ENCODE assay signal across 13 cellular contexts in the genomic region with DNA sequence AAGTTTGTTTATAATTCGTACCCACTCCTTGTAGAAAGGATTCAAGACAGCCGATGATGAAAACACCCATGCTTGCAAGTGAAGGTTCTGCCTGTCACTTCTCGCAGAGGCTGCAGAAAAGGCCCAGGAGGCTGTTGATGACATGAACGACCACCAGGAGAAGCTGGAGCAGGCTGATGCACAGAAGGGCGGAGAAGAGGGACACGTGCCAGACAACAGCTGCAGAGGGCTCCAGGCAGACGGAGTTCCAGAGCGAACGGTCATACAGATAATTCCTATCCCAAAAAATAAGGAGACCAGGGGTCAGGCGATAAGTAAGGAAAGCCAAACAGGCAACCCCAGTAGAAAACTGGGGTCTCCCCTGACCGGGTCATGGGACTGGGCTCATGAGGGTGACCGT. TPM values are rescaled to one million over a fixed set of nuclear protein-coding genes. Genes with fewer than 3 reads are reported as not detected.
DNase-seq lines count a peak whose midpoint lies in the region; TF ChIP-seq lines count a peak whose summit lies in the region.
"Had no signal": no experiment of that assay in that cellular context is flagged by ENCODE, and none has a peak within 500 bp of the region (broad histone marks: within the 10 kb centered on the region; RNA-seq: fewer than 3 reads in every experiment).

No MANE protein-coding gene starts in this region.

- no peaks in the 10 kb centered on the region for H3K9me3 ChIP-seq in spleen
- H3K9me3 ChIP-seq: uterus had no signal

- no peak overlapping the region for H3K27ac ChIP-seq in spleen
- H3K27ac ChIP-seq: uterus had no signal

- 76 to 82% (median 78%) methylated on average over 12 of the region's 12 CpGs for WGBS in spleen, 5 donors

- no peaks in the 10 kb centered on the region for H3K27me3 ChIP-seq in spleen (replicated peaks in 1 of 7)
- H3K27me3 ChIP-seq: uterus had no signal

- H3K27ac Mint-ChIP-seq in chondrocyte (ENCODE audit: unreplicated experiment), result no peak overlapping the region
- H3K27ac Mint-ChIP-seq: activated naive CD4-positive, alpha-beta T cell treated with anti-CD3 and anti-CD28 coated beads for 36 hours had no signal

- peak; percentile 31 for TF ChIP-seq CTCF in chondrocyte (IDR thresholded peaks at IDR 0.05)
- no peak for TF ChIP-seq CTCF in spleen (IDR thresholded peaks at IDR 0.05 in 8 of 11, conservative IDR thresholded peaks at IDR 0.05 in 3 of 11)
- no peak for TF ChIP-seq CTCF in GM10266 (IDR thresholded peaks at IDR 0.05; ENCODE audit: control insufficient read depth, insufficient read depth, low read depth, missing control alignments)

- no peaks in the 10 kb centered on the region for H3K36me3 Mint-ChIP-seq in chondrocyte (ENCODE audit: low read depth)

- no peak overlapping the region for H3K4me3 ChIP-seq in spleen
- H3K4me3 ChIP-seq: uterus had no signal

- no peak for TF ChIP-seq POLR2A in spleen (IDR thresholded peaks at IDR 0.05)

- peaks cover 6% of the 10 kb centered on the region for H3K4me1 Mint-ChIP-seq in chondrocyte (ENCODE audit: low read depth)

- H3K27me3 Mint-ChIP-seq in chondrocyte (ENCODE audit: low read depth), result no peaks in the 10 kb centered on the region

- H3K36me3 ChIP-seq in spleen, result no peaks in the 10 kb centered on the region
- H3K36me3 ChIP-seq: uterus had no signal

- intact Hi-C loops in spleen (cut with DNase I; ENCODE audit: low total_unique reads), result no loop called here

- H3K4me1 ChIP-seq in spleen, result peaks cover 3 to 18% (median 10%) of the 10 kb centered on the region in 6 donors
- H3K4me1 ChIP-seq: uterus had no signal

- no peaks in the 10 kb centered on the region for H3K9me3 Mint-ChIP-seq in chondrocyte (ENCODE audit: low read depth)
- H3K9me3 Mint-ChIP-seq: activated naive CD4-positive, alpha-beta T cell treated with anti-CD3 and anti-CD28 coated beads for 36 hours had no signal

- no peak overlapping the region for H3K4me3 Mint-ChIP-seq in chondrocyte (ENCODE audit: unreplicated experiment)
- H3K4me3 Mint-ChIP-seq: activated naive CD4-positive, alpha-beta T cell treated with anti-CD3 and anti-CD28 coated beads for 36 hours had no signal

- peak; percentile 2 for DNase-seq in NCI-H748 (lab: John Stamatoyannopoulos, UW; ENCODE audit: unreplicated experiment)
- no peak for DNase-seq in NCI-H748 treated with DMSO at 0.1 percent for 48 hours (lab: John Stamatoyannopoulos, UW)
- peak; percentile 40 for DNase-seq in NCI-H446 treated with DMSO at 0.1 percent for 48 hours (lab: John Stamatoyannopoulos, UW)
- no peak for DNase-seq in chondrocyte (ENCODE audit: low spot score)
- DNase-seq in retina, result peak; percentile 53
- DNase-seq in spleen, result no peak
- DNase-seq in GM10266 (ENCODE audit: extremely low spot score), result no peak
- no peak for DNase-seq in stimulated activated CD4-positive, alpha-beta T cell treated with anti-CD3 and anti-CD28 coated beads, Interleukin-15, amount 100 ng/mL, for 24 hours
- DNase-seq: activated CD4-positive, alpha-beta T cell treated with anti-CD3 and anti-CD28 coated beads for 48 hours; activated naive CD4-positive, alpha-beta T cell treated with anti-CD3 and anti-CD28 coated beads for 36 hours; NCI-H1436 treated with DMSO at 0.1 percent for 48 hours; uterus had no signal

RNA-seq across cellular contexts. Expression of a gene that starts 5.7 kb away (rescaled TPM):
- 10.6 to 19.5 TPM (median 12.1 TPM) in 3 replicates for total RNA-seq in chondrocyte
- 10 to 100 TPM in 1 of 7 donors, 1 to 10 TPM in 6; 1.7 to 10.4 (median 4.8) TPM for total RNA-seq in spleen
- polyA plus RNA-seq in spleen, result 10 to 100 TPM; 15.1 to 21.3 (median 17.2) TPM

RNA-seq across cellular contexts. Expression of a gene that starts 14.5 kb away (rescaled TPM):
- total RNA-seq in chondrocyte (0.47 to 0.62 TPM in 2 of 3 replicates, not detected in the other), spleen (under 1 TPM in 1 of 7 donors, not detected in 6; 0.46 TPM)
- 1 to 10 TPM in 1 of 3 donors, not detected in 2; 6.5 TPM for polyA plus RNA-seq in spleen
- total RNA-seq: activated naive CD4-positive, alpha-beta T cell treated with anti-CD3 and anti-CD28 coated beads for 36 hours; skeletal muscle tissue; uterus had no signal

RNA-seq across cellular contexts. Expression of a gene that starts 36.2 kb away (rescaled TPM):
- 74.4 to 84.1 TPM (median 75.7 TPM) in 3 replicates for total RNA-seq in chondrocyte
- 100 to 1,000 TPM in 3 of 7 donors, 10 to 100 TPM in 4; 63.2 to 128 (median 94.9) TPM for total RNA-seq in spleen
- polyA plus RNA-seq in spleen, result 10 to 100 TPM; 10.6 to 27.1 (median 24.9) TPM

Comparison
In these comparisons a context has a peak if more than half of its experiments do, and no peak if none do; other contexts are left out.
1. DNase-seq: peak in NCI-H748 (single experiment), NCI-H446 treated with DMSO at 0.1 percent for 48 hours (single experiment) and retina (single experiment); none in NCI-H748 treated with DMSO at 0.1 percent for 48 hours (single experiment), chondrocyte (single experiment), spleen (single experiment), GM10266 (single experiment) and stimulated activated CD4-positive, alpha-beta T cell treated with anti-CD3 and anti-CD28 coated beads, Interleukin-15, amount 100 ng/mL, for 24 hours (single experiment).